ENCODE assay signal across 24 cellular contexts in the genomic region with DNA sequence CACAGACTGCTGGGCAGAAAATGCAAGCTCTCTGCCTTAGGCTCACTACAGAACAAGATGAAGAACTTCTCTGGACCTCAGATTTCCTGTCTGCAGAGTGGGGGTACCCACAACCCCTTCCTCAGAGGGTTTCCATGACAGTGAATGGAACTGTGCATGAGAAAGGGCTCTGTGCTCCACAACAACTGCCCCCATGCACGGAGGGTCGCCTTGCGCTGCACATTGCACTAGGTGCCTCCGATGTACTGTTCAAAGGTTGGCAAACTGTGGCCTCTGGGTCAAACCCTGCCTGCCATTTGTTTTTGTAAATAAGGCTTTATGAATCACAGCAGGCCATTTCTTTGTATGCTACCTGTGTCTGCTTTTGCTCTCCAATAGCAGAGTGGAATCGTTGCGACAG.
"Had no signal": no experiment of that assay in that cellular context is flagged by ENCODE, and none has a peak within 500 bp of the region (broad histone marks: within the 10 kb centered on the region; RNA-seq: fewer than 3 reads in every experiment).

No MANE protein-coding gene starts in this region.

- H3K4me1 ChIP-seq: colonic mucosa, esophagus squamous epithelium, gastrocnemius medialis, left lung, lower lobe of right lung had no signal

- H3K9me3 ChIP-seq: colonic mucosa, esophagus squamous epithelium, gastrocnemius medialis, left lung, lower lobe of right lung, mucosa of descending colon had no signal

- ATAC-seq: effector memory CD8-positive, alpha-beta T cell; esophagus mucosa; gastrocnemius medialis; left lung; lower lobe of right lung; mucosa of descending colon; naive thymus-derived CD4-positive, alpha-beta T cell had no signal

- H3K27ac ChIP-seq: colonic mucosa, epithelial cell of prostate, esophagus squamous epithelium, gastrocnemius medialis, heart right ventricle, left lung, lower lobe of right lung had no signal

- H3K36me3 ChIP-seq: colonic mucosa, esophagus squamous epithelium, gastrocnemius medialis, heart right ventricle, left lung, lower lobe of right lung had no signal

- DNase-seq: colonic mucosa; cortex of kidney; effector CD8-positive, alpha-beta T cell; effector memory CD8-positive, alpha-beta T cell; endodermal cell; erythroblast; esophagus squamous epithelium; foreskin fibroblast; foreskin melanocyte; gastrocnemius medialis; glutamatergic neuron; head of caudate nucleus; heart right ventricle; hippocampal formation; left cardiac atrium; left lung; lower lobe of right lung; mesenchymal stem cell; mucosa of descending colon; naive thymus-derived CD4-positive, alpha-beta T cell had no signal

- H3K36me3 Mint-ChIP-seq: mesothelial cell of epicardium; naive thymus-derived CD4-positive, alpha-beta T cell had no signal

- H3K4me3 ChIP-seq: colonic mucosa, esophagus squamous epithelium, gastrocnemius medialis, heart right ventricle, left lung, lower lobe of right lung, mucosa of descending colon had no signal

- H3K9me3 Mint-ChIP-seq: dendritic cell treated with granulocyte-macrophage colony-stimulating factor and Interleukin-4, amounts not matched to agents 40 ng/mL and 50 ng/mL, for 4 days; effector memory CD8-positive, alpha-beta T cell; mesothelial cell of epicardium had no signal

- H3K27ac Mint-ChIP-seq: dendritic cell treated with granulocyte-macrophage colony-stimulating factor and Interleukin-4, amounts not matched to agents 40 ng/mL and 50 ng/mL, for 4 days; effector memory CD8-positive, alpha-beta T cell; endodermal cell; mesothelial cell of epicardium; naive thymus-derived CD4-positive, alpha-beta T cell had no signal

- H3K27me3 ChIP-seq: colonic mucosa had no signal

- H3K4me3 Mint-ChIP-seq: dendritic cell treated with granulocyte-macrophage colony-stimulating factor and Interleukin-4, amounts not matched to agents 40 ng/mL and 50 ng/mL, for 4 days; effector memory CD8-positive, alpha-beta T cell; endodermal cell; mesothelial cell of epicardium; naive thymus-derived CD4-positive, alpha-beta T cell had no signal

- H3K4me1 Mint-ChIP-seq: naive thymus-derived CD4-positive, alpha-beta T cell had no signal
